ENCODE assay signal across 8 cellular contexts in the genomic region with DNA sequence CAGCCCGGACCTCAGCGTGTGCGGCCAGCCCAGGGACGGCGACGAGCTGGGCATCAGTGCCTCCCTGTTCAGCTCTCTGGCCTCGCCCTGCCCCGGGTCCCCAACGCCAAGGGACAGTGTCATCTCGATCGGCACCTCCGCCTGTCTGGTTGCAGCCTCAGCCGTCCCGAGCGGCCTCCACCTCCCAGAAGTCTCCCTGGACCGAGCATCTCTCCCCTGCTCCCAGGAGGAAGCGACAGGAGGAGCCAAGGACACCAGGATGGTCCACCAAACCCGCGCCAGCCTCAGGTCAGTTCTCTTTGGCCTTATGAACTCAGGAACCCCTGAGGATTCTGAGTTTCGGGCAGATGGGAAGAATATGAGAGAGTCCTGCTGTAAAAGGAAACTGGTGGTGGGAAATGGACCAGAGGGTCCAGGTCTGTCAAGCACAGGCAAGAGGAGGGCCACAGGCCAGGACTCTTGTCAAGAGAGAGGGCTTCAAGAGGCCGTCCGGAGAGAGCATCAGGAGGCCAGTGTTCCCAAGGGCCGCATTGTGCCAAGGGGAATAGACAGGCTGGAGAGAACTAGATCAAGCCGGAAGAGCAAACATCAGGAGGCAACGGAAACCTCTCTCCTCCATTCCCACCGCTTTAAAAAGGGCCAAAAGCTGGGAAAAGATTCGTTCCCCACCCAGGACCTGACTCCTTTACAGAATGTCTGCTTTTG. TPM values are rescaled to one million over a fixed set of nuclear protein-coding genes. Genes with fewer than 3 reads are reported as not detected.
DNase-seq lines count a peak whose midpoint lies in the region; TF ChIP-seq lines count a peak whose summit lies in the region.

No MANE protein-coding gene starts in this region.

- H3K4me3 ChIP-seq in ACC112 (ENCODE audit: low read depth, low read length) (peak overlapping the region; percentile 92), HEK293 (ENCODE audit: low read depth, low read length) (peak overlapping the region; percentile 94), astrocyte of the spinal cord (ENCODE audit: low read depth, low read length) (peak overlapping the region; percentile 91)

- no peaks in the 10 kb centered on the region for H3K27me3 ChIP-seq in ACC112 (ENCODE audit: insufficient read depth, low read length)

- peaks cover 17% of the 10 kb centered on the region for H3K4me1 Mint-ChIP-seq in mesothelial cell of epicardium

- TF ChIP-seq CTCF in HEK293 (tag by site-specific recombination; IDR thresholded peaks at IDR 0.05) = no peak
- TF ChIP-seq CTCF in astrocyte of the spinal cord (IDR thresholded peaks at IDR 0.05; ENCODE audit: low read depth, low read length) = no peak
- TF ChIP-seq CTCF in mesothelial cell of epicardium (IDR thresholded peaks at IDR 0.05; ENCODE audit: unreplicated experiment) = no peak

- no peak for DNase-seq in astrocyte of the spinal cord (ENCODE audit: low read depth, low spot score)
- no peak for DNase-seq in mesothelial cell of epicardium (ENCODE audit: low spot score in 2 of 2, unreplicated experiment in 2 of 2)
- no peak for DNase-seq in NCI-H82 (lab: John Stamatoyannopoulos, UW)
- DNase-seq in cerebellar cortex (ENCODE audit: low spot score) = no peak
- DNase-seq in NCI-H2227 (lab: John Stamatoyannopoulos, UW; ENCODE audit: unreplicated experiment) = no peak
- no peak for DNase-seq in NCI-H187 treated with DMSO at 0.1 percent for 48 hours (lab: John Stamatoyannopoulos, UW)

- peak overlapping the region; percentile 58 for H2AFZ ChIP-seq in ACC112 (ENCODE audit: low read length, unreplicated experiment)

- POLR2A ChIA-PET in HEK293 (lab: Yijun Ruan, JAX) = interaction anchor here (0.5 to 2.5 kb wide), 12 partner anchors 10 to 419 kb away, joined by 3 to 20 read pairs (median 5); partner anchors contain the start of genes CTNS and SHPK

- no peaks in the 10 kb centered on the region for H3K36me3 ChIP-seq in ACC112 (ENCODE audit: insufficient read depth, low read length)
- H3K36me3 ChIP-seq in HEK293 (ENCODE audit: control insufficient read depth in 2 of 2, insufficient read depth in 1 of 2, low read length in 2 of 2) = peaks cover 49 to 61% of the 10 kb centered on the region in 2 experiments

- H3K27me3 Mint-ChIP-seq in mesothelial cell of epicardium (ENCODE audit: low read depth) = no peaks in the 10 kb centered on the region

- in situ Hi-C loops in astrocyte of the spinal cord (cut with HindIII; ENCODE audit: low sequenced_read_pairs) = no loop called here

- H3K9me3 ChIP-seq in HEK293 (ENCODE audit: control insufficient read depth, insufficient read depth, low read depth, low read length) = no peaks in the 10 kb centered on the region

- H3K79me2 ChIP-seq in ACC112 (ENCODE audit: control insufficient read depth, insufficient read depth, low read length, unreplicated experiment) = peaks cover 48% of the 10 kb centered on the region

- H3K36me3 Mint-ChIP-seq in mesothelial cell of epicardium = peaks cover 14% of the 10 kb centered on the region

- H3K4me1 ChIP-seq in ACC112 (ENCODE audit: control insufficient read depth, insufficient read depth, low read length, unreplicated experiment) (peaks cover 28% of the 10 kb centered on the region), HEK293 (ENCODE audit: control insufficient read depth, insufficient read depth, low read length) (peaks cover 6% of the 10 kb centered on the region)

- peak overlapping the region; percentile 12 for H3K27ac Mint-ChIP-seq in mesothelial cell of epicardium

- H3K4me3 Mint-ChIP-seq in mesothelial cell of epicardium = peak overlapping the region; percentile 95

- 0 out of 2 replicates have a peak overlapping the region, but pooled peaks have one; percentile 1 for H3K27ac ChIP-seq in ACC112 (ENCODE audit: low read depth, low read length)
- peak overlapping the region; percentile 78; the same call in 1 of the 2 replicates for H3K27ac ChIP-seq in HEK293 (ENCODE audit: extremely low read depth, low read depth, low read length)

- CTCF ChIA-PET in HEK293 (lab: Yijun Ruan, JAX) = interaction anchor here (1.0 to 8.4 kb wide), 4 partner anchors 8 to 41 kb away, joined by 3 to 84 read pairs (median 12); no protein-coding TSS in a partner anchor

- no peaks in the 10 kb centered on the region for H3K9me3 Mint-ChIP-seq in mesothelial cell of epicardium

TF ChIP-seq in HEK293, 187 proteins besides CTCF, POLR2A, EP300 and RAD21:
- TF ChIP-seq, protein P1, sequence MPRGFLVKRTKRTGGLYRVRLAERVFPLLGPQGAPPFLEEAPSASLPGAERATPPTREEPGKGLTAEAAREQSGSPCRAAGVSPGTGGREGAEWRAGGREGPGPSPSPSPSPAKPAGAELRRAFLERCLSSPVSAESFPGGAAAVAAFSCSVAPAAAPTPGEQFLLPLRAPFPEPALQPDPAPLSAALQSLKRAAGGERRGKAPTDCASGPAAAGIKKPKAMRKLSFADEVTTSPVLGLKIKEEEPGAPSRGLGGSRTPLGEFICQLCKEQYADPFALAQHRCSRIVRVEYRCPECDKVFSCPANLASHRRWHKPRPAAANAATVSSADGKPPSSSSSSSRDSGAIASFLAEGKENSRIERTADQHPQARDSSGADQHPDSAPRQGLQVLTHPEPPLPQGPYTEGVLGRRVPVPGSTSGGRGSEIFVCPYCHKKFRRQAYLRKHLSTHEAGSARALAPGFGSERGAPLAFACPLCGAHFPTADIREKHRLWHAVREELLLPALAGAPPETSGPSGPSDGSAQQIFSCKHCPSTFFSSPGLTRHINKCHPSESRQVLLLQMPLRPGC (tag by site-specific recombination; IDR thresholded peaks at IDR 0.05) = no peak
- TF ChIP-seq MEIS1 (CRISPR knock-in tag; IDR thresholded peaks at IDR 0.05; ENCODE audit: borderline replicate concordance) (no peak), ZBTB17 (tag by site-specific recombination; IDR thresholded peaks at IDR 0.05) (peak; percentile 32; the same call in 1 of the 2 replicates), ZNF76 (tag by site-specific recombination; IDR thresholded peaks at IDR 0.05; ENCODE audit: borderline replicate concordance, low read depth) (peak; percentile 85), OSR2 (tag by site-specific recombination; IDR thresholded peaks at IDR 0.05) (no peak), ZNF664 (tag by site-specific recombination; IDR thresholded peaks at IDR 0.05) (no peak), ZBTB20 (tag by site-specific recombination; IDR thresholded peaks at IDR 0.05) (peak; percentile 82; the same call in 1 of the 2 replicates), ZBTB8A (tag by site-specific recombination; IDR thresholded peaks at IDR 0.05) (no peak), ZNF416 (tag by site-specific recombination; IDR thresholded peaks at IDR 0.05) (no peak)

RNA-seq across cellular contexts. Expression of gene HASPIN, which starts 0.8 kb away (rescaled TPM):
- total RNA-seq in mesothelial cell of epicardium = 4.2 to 5.2 TPM (median 4.4 TPM) in 3 replicates

RNA-seq across cellular contexts. Expression of gene P2RX5, which starts 28.6 kb away (rescaled TPM):
- 0.18 to 0.66 TPM (median 0.24 TPM) in 3 replicates for total RNA-seq in mesothelial cell of epicardium

RNA-seq across cellular contexts. Expression of gene EMC6, which starts 55.9 kb away (rescaled TPM):
- total RNA-seq in mesothelial cell of epicardium = 33.1 to 36.5 TPM (median 33.6 TPM) in 3 replicates

RNA-seq across cellular contexts. Expression of gene TAX1BP3, which starts 56.1 kb away (rescaled TPM):
- total RNA-seq in mesothelial cell of epicardium = 133 to 136 TPM (median 135 TPM) in 3 replicates
